Comparison of ENCODE assay signal across 9 cellular contexts in genomic region chr1:91511386-91511785, GRCh38. TPM values are rescaled to one million over a fixed set of nuclear protein-coding genes. Genes with fewer than 3 reads are reported as not detected.
DNase-seq lines count a peak whose midpoint lies in the region; ATAC-seq, FAIRE-seq and TF ChIP-seq lines count a peak whose summit lies in the region.
"Had no signal": no experiment of that assay in that cellular context is flagged by ENCODE, and none has a peak within 500 bp of the region (broad histone marks: within the 10 kb centered on the region; RNA-seq: fewer than 3 reads in every experiment).

No MANE protein-coding gene starts in this region.

- ATAC-seq in GM12878 = peak; percentile 59
- no peak for ATAC-seq in HepG2

- RAD21 ChIA-PET in GM12878 (lab: Charles Lee; ENCODE audit: unreplicated experiment) = interaction anchor here (1.3 to 3.7 kb wide), 4 partner anchors 9 to 284 kb away, joined by 3 to 27 read pairs (median 10); partner anchors contain the start of gene CDC7

- in situ Hi-C loops in GM12878 (cut with MboI) (loop anchor here (5.0 to 25.0 kb wide), 3 partner anchors 376 to 1101 kb away; partner anchors contain the start of gene TGFBR3), HepG2 (cut with HindIII; ENCODE audit: extremely low pct_ligation_motif_present, low pct_unique_long_range_greater_than_20kb) (loop anchor here (5.0 to 10.0 kb wide), 2 partner anchors 416 to 783 kb away; partner anchors contain the start of genes GLMN and RPAP2)

- CTCF ChIA-PET in GM12878 (lab: Yijun Ruan, JAX) (interaction anchor here (0.7 to 5.4 kb wide), 11 partner anchors 9 to 780 kb away, joined by 3 to 59 read pairs (median 6); partner anchors contain the start of gene CDC7), HepG2 (lab: Yijun Ruan, JAX; ENCODE audit: low intra/inter-chr PET ratio, low total read pairs) (interaction anchor here (1.9 kb wide), 1 partner anchor 416 kb away, joined by 15 read pairs; no protein-coding TSS in a partner anchor)

- SMC1A ChIA-PET in GM12878 (lab: Charles Lee; ENCODE audit: uncharacterized antibody, unreplicated experiment) = interaction anchor here (1.1 to 2.7 kb wide), 7 partner anchors 9 to 417 kb away, joined by 3 to 19 read pairs (median 7); no protein-coding TSS in a partner anchor

- H3K79me2 ChIP-seq in GM12878 (ENCODE audit: control insufficient read depth, insufficient read depth, low read length) = peaks cover 5% of the 10 kb centered on the region
- H3K79me2 ChIP-seq in HepG2 (ENCODE audit: insufficient read depth, low read length) = no peaks in the 10 kb centered on the region

- 36% methylated on average over 3 of the region's 3 CpGs for WGBS in GM12878 (ENCODE audit: insufficient coverage, insufficient replicate concordance, low lambda C conversion rate, missing lambda C conversion rate)
- 54% methylated on average over 3 of the region's 3 CpGs for WGBS in HepG2 (ENCODE audit: low lambda C conversion rate)

- no peak overlapping the region for H2AFZ ChIP-seq in GM12878 (ENCODE audit: control insufficient read depth, low read depth, low read length)
- H2AFZ ChIP-seq in HepG2 (ENCODE audit: low read length) = no peak overlapping the region

- peaks cover 0 to 7% of the 10 kb centered on the region in 2 experiments; a peak in 1 of 4 replicates for H3K36me3 ChIP-seq in GM12878 (ENCODE audit: control insufficient read depth in 2 of 2, insufficient read depth in 2 of 2, low read length in 1 of 2)
- peaks cover 0 to 3% of the 10 kb centered on the region in 2 experiments; a peak in 1 of 5 replicates for H3K36me3 ChIP-seq in HepG2 (replicated peaks in 1 of 2; ENCODE audit: control insufficient read depth in 1 of 2, insufficient read depth in 2 of 2, low read length in 2 of 2)

- H3K27ac ChIP-seq in GM12878 (ENCODE audit: control insufficient read depth, insufficient read depth) (no peak overlapping the region), HepG2 (ENCODE audit: extremely low read length, insufficient read depth, low read length) (no peak overlapping the region)
- H3K27ac ChIP-seq: SJSA1 had no signal

- H3K9me3 ChIP-seq in GM12878 (replicated peaks; ENCODE audit: control insufficient read depth, insufficient read depth, low read length) (no peaks in the 10 kb centered on the region), HepG2 (ENCODE audit: low read length) (no peaks in the 10 kb centered on the region)
- H3K9me3 ChIP-seq: SJSA1 had no signal

- no peak overlapping the region for H3K4me2 ChIP-seq in GM12878 (ENCODE audit: control insufficient read depth, insufficient read depth)
- no peak overlapping the region for H3K4me2 ChIP-seq in HepG2 (ENCODE audit: low read depth, low read length)

- TF ChIP-seq POLR2A in GM12878 (IDR thresholded peaks at IDR 0.05; ENCODE audit: low read depth, low read length) = no peak
- TF ChIP-seq POLR2A in HepG2 (IDR thresholded peaks at IDR 0.05; ENCODE audit: insufficient read depth in 1 of 2, low read depth in 2 of 2, low read length in 2 of 2) = no peak

- peak; percentile 80 for TF ChIP-seq RAD21 in GM12878 (IDR thresholded peaks at IDR 0.05; ENCODE audit: insufficient read depth, low read depth, low read length)
- no peak for TF ChIP-seq RAD21 in HepG2 (CRISPR knock-in tag; IDR thresholded peaks at IDR 0.05)

- DNase-seq in ELR (ENCODE audit: low read depth) = peak; percentile 74
- DNase-seq in M059J (ENCODE audit: low read depth) = peak; percentile 45
- DNase-seq in GM12878 (ENCODE audit: low read depth, low spot score) = no peak
- DNase-seq in HepG2 (ENCODE audit: low spot score) = peak; percentile 35
- no peak for DNase-seq in NCI-H128 (lab: John Stamatoyannopoulos, UW; ENCODE audit: unreplicated experiment)
- no peak for DNase-seq in NCI-H524 treated with DMSO at 0.1 percent for 48 hours (lab: John Stamatoyannopoulos, UW)
- no peak for DNase-seq in stimulated activated CD4-positive, alpha-beta T cell treated with anti-CD3 and anti-CD28 coated beads, Interleukin-1b, Interleukin-23, amount 100 ng/mL, for 48 hours
- DNase-seq in T-helper 9 cell = no peak

- H3K4me3 ChIP-seq in GM12878 (no peak overlapping the region), HepG2 (replicated peaks in 1 of 3; ENCODE audit: insufficient read depth in 1 of 3, low read depth in 2 of 3, low read length in 3 of 3) (no peak overlapping the region)
- H3K4me3 ChIP-seq: SJSA1 had no signal

- peak; percentile 7 for FAIRE-seq in GM12878 (lab: Jason Lieb, UNC)
- peak; percentile 4 for FAIRE-seq in HepG2 (lab: Jason Lieb, UNC)

- TF ChIP-seq EP300 in GM12878 (IDR thresholded peaks at IDR 0.05; ENCODE audit: borderline replicate concordance in 1 of 2, control insufficient read depth in 1 of 2, low read depth in 2 of 2, low read length in 2 of 2) = no peak
- TF ChIP-seq EP300 in HepG2 (IDR thresholded peaks at IDR 0.05; ENCODE audit: low read depth in 2 of 2, low read length in 2 of 2) = no peak
- no peak for TF ChIP-seq EP300 in HepG2 (CRISPR knock-in tag; IDR thresholded peaks at IDR 0.05; ENCODE audit: borderline replicate concordance)

- H4K20me1 ChIP-seq in GM12878 (ENCODE audit: control insufficient read depth, insufficient read depth) (no peaks in the 10 kb centered on the region), HepG2 (ENCODE audit: insufficient read depth, low read length) (no peaks in the 10 kb centered on the region)

- intact Hi-C loops in GM12878 (cut with micrococcal nuclease; ENCODE audit: unreplicated experiment) (loop anchor here (1.0 kb wide), 1 partner anchor 416 kb away; no protein-coding TSS in a partner anchor), HepG2 (cut with micrococcal nuclease; ENCODE audit: unreplicated experiment) (loop anchor here (1.0 kb wide), 1 partner anchor 416 kb away; no protein-coding TSS in a partner anchor)

- H3K27me3 ChIP-seq in GM12878 (replicated peaks in 1 of 2; ENCODE audit: control insufficient read depth in 2 of 2, insufficient read depth in 2 of 2, low read length in 1 of 2) (no peaks in the 10 kb centered on the region), HepG2 (ENCODE audit: control insufficient read depth in 1 of 2, insufficient read depth in 2 of 2, low read length in 2 of 2) (no peaks in the 10 kb centered on the region)
- H3K27me3 ChIP-seq: SJSA1 had no signal

- TF ChIP-seq CTCF in GM12878 (IDR thresholded peaks at IDR 0.05 in 2 of 3, conservative IDR thresholded peaks at IDR 0.05 in 1 of 3; ENCODE audit: control insufficient read depth in 2 of 3, extremely low read depth in 1 of 3, insufficient read depth in 1 of 3, low read depth in 3 of 3, low read length in 3 of 3) = peak; percentile 44 to 64 (median 59); a peak in 5 of 6 replicates
- TF ChIP-seq CTCF in HepG2 (CRISPR knock-in tag; IDR thresholded peaks at IDR 0.05) = peak; percentile 52

- no peak overlapping the region for H3K9ac ChIP-seq in GM12878 (ENCODE audit: control insufficient read depth, insufficient read depth, low read length)
- H3K9ac ChIP-seq in HepG2 (ENCODE audit: insufficient read depth, low read depth, low read length) = no peak overlapping the region

- POLR2A ChIA-PET in GM12878 (lab: Charles Lee) (no interaction called here), HepG2 (lab: Yijun Ruan, JAX) (no interaction called here)

- H3K4me1 ChIP-seq in GM12878 (ENCODE audit: control insufficient read depth, insufficient read depth, low read length) (no peaks in the 10 kb centered on the region), HepG2 (ENCODE audit: insufficient read depth, low read length) (no peaks in the 10 kb centered on the region)
- H3K4me1 ChIP-seq: SJSA1 had no signal

- BruUV-seq in GM12878 (replicated peaks; lab: Mats Ljungman, UMichigan) (no TSS peak), HepG2 (replicated peaks; lab: Mats Ljungman, UMichigan) (no TSS peak)

RNA-seq across cellular contexts. Expression of gene CDC7, which starts 10.7 kb away (rescaled TPM):
- 14.7 and 26.0 TPM in 2 replicates for total RNA-seq in M059J (2014; rRNA removed; shearing (Covaris generic))
- 16.6 and 17.6 TPM in 2 replicates for total RNA-seq in GM12878 (2013; cell fraction: nucleolus; rRNA removed)
- 16.1 and 19.9 TPM in 2 replicates for total RNA-seq in GM12878 (2014; rRNA removed)
- 26.1 and 26.3 TPM in 2 replicates for total RNA-seq in GM12878 (2014; rRNA removed; fragmentation: Illumina TruSeq; extraction: Trizol)
- total RNA-seq in GM12878 (2021) = 23.0 and 24.5 TPM in 2 replicates
- 5.2 TPM for polyA plus RNA-seq in GM12878 (2011; ENCODE audit: low read depth)
- 27.2 and 46.7 TPM in 2 replicates for polyA plus RNA-seq in GM12878 (2011; rRNA removed)
- 9.6 and 10.3 TPM in 2 replicates for polyA plus RNA-seq in GM12878 (2011; cell fraction: cytosol; rRNA removed)
- 42.1 and 42.8 TPM in 2 replicates for polyA plus RNA-seq in GM12878 (2011; cell fraction: nucleus; rRNA removed)
- polyA plus RNA-seq in GM12878 (2012) = 9.8 and 11.9 TPM in 2 replicates
- polyA plus RNA-seq in GM12878 (2014; fragmentation: Illumina TruSeq; extraction: Trizol) = 28.4 and 38.6 TPM in 2 replicates
- polyA plus RNA-seq in GM12878 (2014; fragmentation: Nextera tagmentation; extraction: Ambion mirVana) = 10 to 100 TPM; 14.9 to 20.5 TPM
- polyA plus RNA-seq in GM12878 (2014; rRNA removed) = 22.6 and 25.9 TPM in 2 replicates
- 10 to 100 TPM; 31.2 to 37.8 TPM for polyA plus RNA-seq in GM12878 (2016; fragmentation: Nextera tagmentation; extraction: Ambion mirVana)
- polyA minus RNA-seq in GM12878 (2011; rRNA and poly(A)+ RNA removed) = 7.4 and 18.1 TPM in 2 replicates
- polyA minus RNA-seq in GM12878 (2011; cell fraction: cytosol; rRNA and poly(A)+ RNA removed) = 5.6 and 18.0 TPM in 2 replicates
- 11.2 and 18.3 TPM in 2 replicates for polyA minus RNA-seq in GM12878 (2011; cell fraction: nucleus; rRNA and poly(A)+ RNA removed)
- total RNA-seq in HepG2 (2016; rRNA removed; fragmentation: Illumina TruSeq; extraction: Trizol) = 12.6 and 19.2 TPM in 2 replicates
- total RNA-seq in HepG2 (2016; cell fraction: cytosol; rRNA removed; fragmentation: Illumina TruSeq; extraction: Trizol; ENCODE audit: low read depth) = 8.9 and 13.3 TPM in 2 replicates
- 12.7 and 17.3 TPM in 2 replicates for total RNA-seq in HepG2 (2016; cell fraction: insoluble cytoplasmic fraction; rRNA removed; fragmentation: Illumina TruSeq; extraction: Trizol)
- 5.8 and 8.1 TPM in 2 replicates for total RNA-seq in HepG2 (2016; cell fraction: membrane; rRNA removed; fragmentation: Illumina TruSeq; extraction: Trizol)
- 12.3 and 15.6 TPM in 2 replicates for total RNA-seq in HepG2 (2016; cell fraction: nucleus; rRNA removed; fragmentation: Illumina TruSeq; extraction: Trizol)
- polyA plus RNA-seq in HepG2 (2011; rRNA removed) = 2.3 and 2.5 TPM in 2 replicates
- 1.0 and 1.2 TPM in 2 replicates for polyA plus RNA-seq in HepG2 (2011; cell fraction: cytosol; rRNA removed)
- 7.1 and 10.3 TPM in 2 replicates for polyA plus RNA-seq in HepG2 (2011; cell fraction: nucleus; rRNA removed)
- 2.8 and 3.6 TPM in 2 replicates for polyA plus RNA-seq in HepG2 (2012)
- 0.80 and 0.94 TPM in 2 replicates for polyA plus RNA-seq in HepG2 (2016; cell fraction: cytosol; fragmentation: Illumina TruSeq; extraction: Trizol; ENCODE audit: low read depth)
- 12.3 and 12.4 TPM in 2 replicates for polyA plus RNA-seq in HepG2 (2016; cell fraction: insoluble cytoplasmic fraction; fragmentation: Illumina TruSeq; extraction: Trizol; ENCODE audit: low read depth)
- polyA plus RNA-seq in HepG2 (2016; cell fraction: membrane; fragmentation: Illumina TruSeq; extraction: Trizol; ENCODE audit: low read depth) = 1.9 and 2.0 TPM in 2 replicates
- 26.6 and 27.9 TPM in 2 replicates for polyA plus RNA-seq in HepG2 (2016; cell fraction: nucleus; fragmentation: Illumina TruSeq; extraction: Trizol; ENCODE audit: insufficient read depth, low read depth)
- polyA minus RNA-seq in HepG2 (2011; rRNA and poly(A)+ RNA removed; ENCODE audit: low replicate concordance) = 2.2 and 24.5 TPM in 2 replicates
- 4.2 and 5.4 TPM in 2 replicates for polyA minus RNA-seq in HepG2 (2011; cell fraction: cytosol; rRNA and poly(A)+ RNA removed)
- polyA minus RNA-seq in HepG2 (2011; cell fraction: nucleus; rRNA and poly(A)+ RNA removed) = 29.9 and 30.3 TPM in 2 replicates

Comparison
In these comparisons a context has a peak if more than half of its experiments do, and no peak if none do; other contexts are left out.
1. DNase-seq: peak in ELR (single experiment), M059J (single experiment) and HepG2 (single experiment); none in GM12878 (single experiment), NCI-H128 (single experiment), NCI-H524 treated with DMSO at 0.1 percent for 48 hours (single experiment), stimulated activated CD4-positive, alpha-beta T cell treated with anti-CD3 and anti-CD28 coated beads, Interleukin-1b, Interleukin-23, amount 100 ng/mL, for 48 hours (single experiment) and T-helper 9 cell (single experiment).